In genomic region chr12:109828754-109829511, GRCh38 we compare ENCODE assay signal across 21 cellular contexts. TPM values are rescaled to one million over a fixed set of nuclear protein-coding genes. Genes with fewer than 3 reads are reported as not detected.
DNase-seq lines count a peak whose midpoint lies in the region; ATAC-seq, FAIRE-seq and TF ChIP-seq lines count a peak whose summit lies in the region.
"Had no signal": no experiment of that assay in that cellular context is flagged by ENCODE, and none has a peak within 500 bp of the region (broad histone marks: within the 10 kb centered on the region; RNA-seq: fewer than 3 reads in every experiment).

No MANE protein-coding gene starts in this region.

- CTCF ChIA-PET in endothelial cell of umbilical vein (lab: Charles Lee) = interaction anchor here (1.1 to 6.5 kb wide), 4 partner anchors 10 to 24 kb away, joined by 3 to 45 read pairs (median 12); no protein-coding TSS in a partner anchor

- TF ChIP-seq CTCF in right atrium auricular region (IDR thresholded peaks at IDR 0.05) (no peak), endothelial cell of umbilical vein (IDR thresholded peaks at IDR 0.05; ENCODE audit: extremely low read depth in 1 of 2, insufficient read depth in 1 of 2, low read depth in 1 of 2, low read length in 2 of 2) (no peak), lower lobe of right lung (IDR thresholded peaks at IDR 0.05) (no peak), upper lobe of left lung (IDR thresholded peaks at IDR 0.05) (no peak)

- no peak overlapping the region for H2AFZ ChIP-seq in endothelial cell of umbilical vein (ENCODE audit: low read depth, low read length)

- TF ChIP-seq POLR2A in endothelial cell of umbilical vein (IDR thresholded peaks at IDR 0.05; ENCODE audit: low read depth, low read length) (no peak), upper lobe of left lung (IDR thresholded peaks at IDR 0.05) (no peak)

- H4K20me1 ChIP-seq in endothelial cell of umbilical vein (replicated peaks; ENCODE audit: control insufficient read depth, extremely low read depth, insufficient read depth, low read length) = no peaks in the 10 kb centered on the region

- no peak for ATAC-seq in right cardiac atrium
- no peak for ATAC-seq in lower lobe of right lung
- ATAC-seq in upper lobe of left lung (ENCODE audit: low FRiP score in 2 of 2) = no peak
- no peak for ATAC-seq in GM18502 (IDR thresholded peaks at IDR 0.05; ENCODE audit: poor library complexity, unreplicated experiment)
- ATAC-seq: Panc1 had no signal

- H3K27ac ChIP-seq in right cardiac atrium (ENCODE audit: low read length) (peak overlapping the region; percentile 22), right atrium auricular region (no peak overlapping the region), endothelial cell of umbilical vein (ENCODE audit: insufficient read depth, low read depth, low read length) (peak overlapping the region; percentile 32), lower lobe of right lung (peak overlapping the region; percentile 72), upper lobe of left lung (peak overlapping the region; percentile 61 to 84 (median 80))

- no peaks in the 10 kb centered on the region for H3K79me2 ChIP-seq in endothelial cell of umbilical vein (ENCODE audit: control insufficient read depth, insufficient read depth, low read length)

- H3K4me3 ChIP-seq in right cardiac atrium (ENCODE audit: low read length) (no peak overlapping the region), right atrium auricular region (no peak overlapping the region), endothelial cell of umbilical vein (replicated peaks in 1 of 3; ENCODE audit: insufficient read depth in 1 of 3, low read depth in 1 of 3, low read length in 3 of 3) (no peak overlapping the region), lower lobe of right lung (no peak overlapping the region), upper lobe of left lung (no peak overlapping the region)

- no TSS peak for BruUV-seq in endothelial cell of umbilical vein (replicated peaks; lab: Mats Ljungman, UMichigan)

- H3K9ac ChIP-seq in endothelial cell of umbilical vein (replicated peaks; ENCODE audit: extremely low read depth, insufficient read depth, low read length) = no peak overlapping the region

- H3K36me3 ChIP-seq in right atrium auricular region (no peaks in the 10 kb centered on the region), endothelial cell of umbilical vein (ENCODE audit: control insufficient read depth in 2 of 2, extremely low read depth in 1 of 2, insufficient read depth in 2 of 2, low read length in 2 of 2) (no peaks in the 10 kb centered on the region), lower lobe of right lung (no peaks in the 10 kb centered on the region), upper lobe of left lung (no peaks in the 10 kb centered on the region)
- H3K36me3 ChIP-seq: BE2C had no signal

- POLR2A ChIA-PET in endothelial cell of umbilical vein (lab: Charles Lee) = no interaction called here

- H3K9me3 ChIP-seq in right cardiac atrium (ENCODE audit: control insufficient read depth, low read length) (no peaks in the 10 kb centered on the region), right atrium auricular region (no peaks in the 10 kb centered on the region), endothelial cell of umbilical vein (replicated peaks; ENCODE audit: control insufficient read depth, insufficient read depth, low read length) (no peaks in the 10 kb centered on the region), lower lobe of right lung (no peaks in the 10 kb centered on the region), upper lobe of left lung (no peaks in the 10 kb centered on the region)
- H3K9me3 ChIP-seq: BE2C had no signal

- H3K9me1 ChIP-seq in endothelial cell of umbilical vein (replicated peaks; ENCODE audit: control insufficient read depth, extremely low read depth, insufficient read depth, low read length) = no peaks in the 10 kb centered on the region

- intact Hi-C loops in right cardiac atrium (cut with DNase I) = no loop called here
- intact Hi-C loops in endothelial cell of umbilical vein (cut with micrococcal nuclease) = no loop called here
- intact Hi-C loops in lower lobe of right lung (cut with DNase I) = no loop called here

- dilution Hi-C loops in endothelial cell of umbilical vein (cut with MboI; ENCODE audit: extremely low pct_ligation_motif_present, low sequenced_read_pairs) = no loop called here

- DNase-seq in right cardiac atrium (no peak), right atrium auricular region (ENCODE audit: low spot score) (no peak), endothelial cell of umbilical vein (ENCODE audit: low read depth, low spot score) (no peak), lower lobe of right lung (no peak), upper lobe of left lung (no peak), OCI-M1 (lab: John Stamatoyannopoulos, UW) (no peak)
- no peak for DNase-seq in stimulated activated CD4-positive, alpha-beta T cell treated with anti-CD3 and anti-CD28 coated beads, Interleukin-4, amount 100 ng/mL, for 4 hours
- DNase-seq: 8988T; BE2C; CD8-positive, alpha-beta memory T cell; DMS79 treated with DMSO at 0.1 percent for 48 hours; GOT3; MM.1S; NCI-H1092 treated with DMSO at 0.1 percent for 48 hours; NCI-H2081 treated with DMSO at 0.1 percent for 48 hours; NCI-H510A; NCI-H82 had no signal

- H3K27me3 ChIP-seq in right cardiac atrium (ENCODE audit: control insufficient read depth, insufficient read depth) (no peaks in the 10 kb centered on the region), right atrium auricular region (no peaks in the 10 kb centered on the region), endothelial cell of umbilical vein (ENCODE audit: control insufficient read depth in 2 of 2, insufficient read depth in 2 of 2, low read length in 2 of 2) (no peaks in the 10 kb centered on the region), lower lobe of right lung (ENCODE audit: low read depth) (peaks cover 31% of the 10 kb centered on the region), upper lobe of left lung (peaks cover 0 to 17% (median 2%) of the 10 kb centered on the region in 4 donors)

- 67% methylated on average over 3 of the region's 3 CpGs for WGBS in right cardiac atrium
- WGBS in upper lobe of left lung, 2 donors = 60 to 66% methylated on average over 3 of the region's 3 CpGs

- no peak for TF ChIP-seq EP300 in upper lobe of left lung (IDR thresholded peaks at IDR 0.05)

- no peaks in the 10 kb centered on the region for H3K4me1 ChIP-seq in right cardiac atrium (ENCODE audit: control insufficient read depth, insufficient read depth, low read length)
- peaks cover 0 to 10% of the 10 kb centered on the region in 2 donors for H3K4me1 ChIP-seq in right atrium auricular region
- H3K4me1 ChIP-seq in endothelial cell of umbilical vein (ENCODE audit: control insufficient read depth, extremely low read depth, insufficient read depth, low read length) = peaks cover 14% of the 10 kb centered on the region
- peaks cover 4% of the 10 kb centered on the region for H3K4me1 ChIP-seq in lower lobe of right lung
- peaks cover 3 to 11% (median 6%) of the 10 kb centered on the region in 4 donors for H3K4me1 ChIP-seq in upper lobe of left lung
- H3K4me1 ChIP-seq: BE2C had no signal

- no peak overlapping the region for H3K4me2 ChIP-seq in endothelial cell of umbilical vein (ENCODE audit: insufficient read depth, low read length)

- FAIRE-seq in endothelial cell of umbilical vein (lab: Jason Lieb, UNC) = peak; percentile 4
- FAIRE-seq: D721Med had no signal

TF ChIP-seq in endothelial cell of umbilical vein, 7 proteins besides CTCF, POLR2A, EP300 and RAD21:
- TF ChIP-seq FOS (IDR thresholded peaks at IDR 0.05; ENCODE audit: borderline replicate concordance, insufficient read depth, low read length) = no peak
- TF ChIP-seq POLR2AphosphoS5 (IDR thresholded peaks at IDR 0.05; ENCODE audit: insufficient read depth, low read depth, low read length) = no peak
- no peak for TF ChIP-seq EZH2 (IDR thresholded peaks at IDR 0.05; ENCODE audit: borderline replicate concordance, low read depth, low read length, severe bottlenecking)
- TF ChIP-seq JUN (IDR thresholded peaks at IDR 0.05; ENCODE audit: borderline replicate concordance, insufficient read depth, insufficient read length, low read depth) = no peak
- no peak for TF ChIP-seq MYC (IDR thresholded peaks at IDR 0.05; ENCODE audit: low read depth, low read length)
- TF ChIP-seq GATA2 (IDR thresholded peaks at IDR 0.05; ENCODE audit: insufficient read depth, insufficient read length, low read depth, low read length) = no peak
- TF ChIP-seq, protein P1, sequence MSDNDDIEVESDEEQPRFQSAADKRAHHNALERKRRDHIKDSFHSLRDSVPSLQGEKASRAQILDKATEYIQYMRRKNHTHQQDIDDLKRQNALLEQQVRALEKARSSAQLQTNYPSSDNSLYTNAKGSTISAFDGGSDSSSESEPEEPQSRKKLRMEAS (IDR thresholded peaks at IDR 0.05; ENCODE audit: insufficient read depth, insufficient read length) = no peak

RNA-seq across cellular contexts. Expression of gene TRPV4, which starts 4.3 kb away (rescaled TPM):
- total RNA-seq in right cardiac atrium (1 to 10 TPM; 1.1 to 1.4 (median 1.2) TPM), right atrium auricular region (under 1 TPM; 0.59 to 0.90 TPM), endothelial cell of umbilical vein (8.8 and 12.3 TPM in 2 replicates), lower lobe of right lung (7.7 TPM), upper lobe of left lung (1 to 10 TPM; 2.2 to 9.7 (median 5.4) TPM)
- polyA plus RNA-seq in right cardiac atrium (0.57 TPM), endothelial cell of umbilical vein (22.3 and 24.5 TPM in 2 replicates)
- polyA plus RNA-seq in endothelial cell of umbilical vein (2011; cell fraction: cytosol; rRNA removed) = 11.3 and 12.3 TPM in 2 replicates
- 19.9 and 23.7 TPM in 2 replicates for polyA plus RNA-seq in endothelial cell of umbilical vein (2011; cell fraction: nucleus; rRNA removed)
- polyA plus RNA-seq in endothelial cell of umbilical vein (2012) = 12.3 and 17.2 TPM in 2 replicates
- 22.6 and 29.3 TPM in 2 replicates for polyA minus RNA-seq in endothelial cell of umbilical vein
- polyA minus RNA-seq in endothelial cell of umbilical vein (2011; cell fraction: cytosol; rRNA and poly(A)+ RNA removed) = not detected
- 13.3 and 16.9 TPM in 2 replicates for polyA minus RNA-seq in endothelial cell of umbilical vein (2011; cell fraction: nucleus; rRNA and poly(A)+ RNA removed)
- total RNA-seq: CD8-positive, alpha-beta memory T cell; G401 had no signal
- polyA plus RNA-seq: CD8-positive, alpha-beta memory T cell had no signal

RNA-seq across cellular contexts. Expression of gene GLTP, which starts 51.4 kb away (rescaled TPM):
- total RNA-seq in right cardiac atrium = 10 to 100 TPM; 20.5 to 26.8 (median 22.3) TPM
- polyA plus RNA-seq in right cardiac atrium = 20.7 TPM
- total RNA-seq in right atrium auricular region = 10 to 100 TPM; 29.0 to 43.2 TPM
- 46.6 and 48.0 TPM in 2 replicates for total RNA-seq in endothelial cell of umbilical vein
- polyA plus RNA-seq in endothelial cell of umbilical vein = 20.1 and 21.5 TPM in 2 replicates
- polyA plus RNA-seq in endothelial cell of umbilical vein (2011; cell fraction: cytosol; rRNA removed) = 50.6 and 51.7 TPM in 2 replicates
- 10.4 and 16.5 TPM in 2 replicates for polyA plus RNA-seq in endothelial cell of umbilical vein (2011; cell fraction: nucleus; rRNA removed)
- polyA plus RNA-seq in endothelial cell of umbilical vein (2012) = 45.2 and 53.0 TPM in 2 replicates
- polyA minus RNA-seq in endothelial cell of umbilical vein = 32.0 and 36.3 TPM in 2 replicates
- 22.4 TPM for polyA minus RNA-seq in endothelial cell of umbilical vein (2011; cell fraction: cytosol; rRNA and poly(A)+ RNA removed)
- polyA minus RNA-seq in endothelial cell of umbilical vein (2011; cell fraction: nucleus; rRNA and poly(A)+ RNA removed) = 6.1 and 6.6 TPM in 2 replicates
- total RNA-seq in lower lobe of right lung = 45.3 TPM
- 10 to 100 TPM; 24.7 to 59.7 (median 46.6) TPM for total RNA-seq in upper lobe of left lung

Comparison
In these comparisons a context has a peak if more than half of its experiments do, and no peak if none do; other contexts are left out.
1. H3K27ac ChIP-seq: peak in right cardiac atrium (single experiment), endothelial cell of umbilical vein (single experiment), lower lobe of right lung (single experiment) and upper lobe of left lung (4 of 4); none in right atrium auricular region (0 of 2).